14 cellular contexts compared by ENCODE assay signal in genomic region chr17:44795421-44795820, GRCh38. TPM values are rescaled to one million over a fixed set of nuclear protein-coding genes. Genes with fewer than 3 reads are reported as not detected.
DNase-seq lines count a peak whose midpoint lies in the region; ATAC-seq, FAIRE-seq and TF ChIP-seq lines count a peak whose summit lies in the region.
"Had no signal": no experiment of that assay in that cellular context is flagged by ENCODE, and none has a peak within 500 bp of the region (broad histone marks: within the 10 kb centered on the region; RNA-seq: fewer than 3 reads in every experiment).

No MANE protein-coding gene starts in this region.

- H3K9me3 ChIP-seq in H9 (ENCODE audit: control insufficient read depth, low read depth, low read length) = no peaks in the 10 kb centered on the region
- H3K9me3 ChIP-seq in kidney (ENCODE audit: control insufficient read depth in 1 of 2, low read length in 2 of 2) = no peaks in the 10 kb centered on the region
- no peaks in the 10 kb centered on the region for H3K9me3 ChIP-seq in smooth muscle cell (replicated peaks; ENCODE audit: low read depth)

- no peak overlapping the region for H2BK12ac ChIP-seq in H9 (ENCODE audit: insufficient read length, low read depth, low read length)

- H3K27ac ChIP-seq in H9 (ENCODE audit: insufficient read length, low read depth, low read length) = no peak overlapping the region
- H3K27ac ChIP-seq in kidney (ENCODE audit: low read depth in 2 of 2, low read length in 2 of 2) = no peak overlapping the region
- peak overlapping the region; percentile 97 for H3K27ac ChIP-seq in smooth muscle cell (ENCODE audit: low read depth)

- no peak overlapping the region for H2BK5ac ChIP-seq in H9 (ENCODE audit: insufficient read length, low read length)

- no peak overlapping the region for H2BK120ac ChIP-seq in H9 (ENCODE audit: low read depth, low read length, poor library complexity, severe bottlenecking)

- H3K23me2 ChIP-seq in H9 (ENCODE audit: insufficient read length, low read depth, low read length, poor library complexity, severe bottlenecking) = no peaks in the 10 kb centered on the region

- H3K9me3 Mint-ChIP-seq in H9 = no peaks in the 10 kb centered on the region

- H3K56ac ChIP-seq in H9 (ENCODE audit: insufficient read length, low read depth, low read length) = no peak overlapping the region

- no peak overlapping the region for H3K9ac ChIP-seq in H9 (ENCODE audit: extremely low read depth, insufficient read length, low read length)
- no peak overlapping the region for H3K9ac ChIP-seq in kidney (ENCODE audit: low read length in 2 of 2)
- peak overlapping the region; percentile 32 for H3K9ac ChIP-seq in smooth muscle cell (ENCODE audit: low read depth)

- H4K20me1 ChIP-seq in H9 (ENCODE audit: control insufficient read depth, insufficient read depth, insufficient read length) = no peaks in the 10 kb centered on the region
- no peaks in the 10 kb centered on the region for H4K20me1 ChIP-seq in smooth muscle cell (ENCODE audit: low read depth)

- H3K4me1 Mint-ChIP-seq in H9 = peaks cover 5 to 20% of the 10 kb centered on the region in 2 experiments

- no peak for FAIRE-seq in kidney (lab: Jason Lieb, UNC)
- FAIRE-seq: islet of Langerhans had no signal

- no peak overlapping the region for H3K23ac ChIP-seq in H9 (ENCODE audit: insufficient read length, low read depth, low read length)

- H3K4me3 ChIP-seq in astrocyte of the spinal cord (ENCODE audit: low read depth, low read length) (no peak overlapping the region), kidney (ENCODE audit: low read length in 2 of 2) (no peak overlapping the region), smooth muscle cell (no peak overlapping the region)

- H4K8ac ChIP-seq in H9 (replicated peaks; ENCODE audit: insufficient read length, low read depth, low read length) = no peak overlapping the region

- H3K27me3 ChIP-seq in H9 (ENCODE audit: insufficient read depth, low read length) = no peaks in the 10 kb centered on the region
- no peaks in the 10 kb centered on the region for H3K27me3 ChIP-seq in smooth muscle cell (ENCODE audit: low read depth)

- in situ Hi-C loops in astrocyte of the spinal cord (cut with HindIII; ENCODE audit: low sequenced_read_pairs) = no loop called here

- no peak overlapping the region for H3K4me3 Mint-ChIP-seq in H9
- H3K4me3 Mint-ChIP-seq: T-helper 17 cell had no signal

- H3K36me3 ChIP-seq in kidney (ENCODE audit: control insufficient read depth in 1 of 2, insufficient read depth in 2 of 2, low read length in 2 of 2) = no peaks in the 10 kb centered on the region
- peaks cover 2% of the 10 kb centered on the region for H3K36me3 ChIP-seq in smooth muscle cell (ENCODE audit: low read depth)

- WGBS in H9 (ENCODE audit: extremely low coverage, insufficient read length, low lambda C conversion rate) = no CpG with 5 or more reads among the region's 9 CpGs
- WGBS in smooth muscle cell (ENCODE audit: low lambda C conversion rate) = 57% methylated on average over 9 of the region's 9 CpGs

- H3K18ac ChIP-seq in H9 (ENCODE audit: insufficient read length, low read depth, low read length) = no peak overlapping the region

- H3K79me2 ChIP-seq in H9 (ENCODE audit: insufficient read depth, low read length) = no peaks in the 10 kb centered on the region
- no peaks in the 10 kb centered on the region for H3K79me2 ChIP-seq in smooth muscle cell (ENCODE audit: low read depth)

- no peak overlapping the region for H4K91ac ChIP-seq in H9 (ENCODE audit: insufficient read length, low read depth, low read length)

- no peak overlapping the region for H3K4me2 ChIP-seq in H9 (ENCODE audit: insufficient read depth, insufficient read length, low read length)
- H3K4me2 ChIP-seq in smooth muscle cell = peak overlapping the region; percentile 62

- H3K79me1 ChIP-seq in H9 (ENCODE audit: insufficient read depth, low read depth, low read length, poor library complexity, severe bottlenecking) = no peaks in the 10 kb centered on the region

- peak overlapping the region; percentile 31 to 95 (median 74); a peak in 6 of 7 replicates for H3K27ac Mint-ChIP-seq in H9
- H3K27ac Mint-ChIP-seq: T-helper 17 cell had no signal

- no peak overlapping the region for H2AK5ac ChIP-seq in H9 (ENCODE audit: insufficient read length, low read length)

- DNase-seq in H9 (no peak), astrocyte of the spinal cord (ENCODE audit: low read depth, low spot score) (peak; percentile 12), kidney (peak; percentile 18), smooth muscle cell (lab: John Stamatoyannopoulos, UW; ENCODE audit: unreplicated experiment) (no peak), NCI-H146 (lab: John Stamatoyannopoulos, UW) (no peak), NCI-H446 (lab: John Stamatoyannopoulos, UW) (no peak)
- DNase-seq: activated effector memory CD4-positive, alpha-beta T cell treated with anti-CD3 and anti-CD28 coated beads, Interleukin-2, amount 50 U/mL, for 16 hours; NCI-H2171; stimulated activated CD4-positive, alpha-beta T cell treated with anti-CD3 and anti-CD28 coated beads, Interleukin-15, amount 100 ng/mL, for 24 hours; stimulated activated CD8-positive, alpha-beta memory T cell treated with anti-CD3 and anti-CD28 coated beads, Interleukin-4, amount 100 ng/mL, for 48 hours; T-helper 17 cell had no signal

- no peak overlapping the region for H3K14ac ChIP-seq in H9 (ENCODE audit: insufficient read depth, low read length)

- no peak overlapping the region for H3K4ac ChIP-seq in H9 (ENCODE audit: low read depth, low read length)

- H3F3A ChIP-seq in smooth muscle cell (ENCODE audit: low read depth) = peaks cover 19% of the 10 kb centered on the region

- H3T11ph ChIP-seq in H9 (ENCODE audit: low read length) = no peak overlapping the region

- H4K5ac ChIP-seq in H9 (ENCODE audit: insufficient read length, low read depth, low read length) = no peak overlapping the region

- TF ChIP-seq CTCF in H9 (conservative IDR thresholded peaks at IDR 0.05) (no peak), astrocyte of the spinal cord (IDR thresholded peaks at IDR 0.05; ENCODE audit: low read depth, low read length) (no peak), kidney (IDR thresholded peaks at IDR 0.05; ENCODE audit: borderline replicate concordance, extremely low read depth, insufficient read depth) (no peak), smooth muscle cell (IDR thresholded peaks at IDR 0.05; ENCODE audit: borderline replicate concordance, insufficient read depth, poor library complexity, severe bottlenecking) (no peak)

- ATAC-seq in GM21576 (IDR thresholded peaks at IDR 0.05; ENCODE audit: unreplicated experiment) = no peak
- no peak for ATAC-seq in GM21423 (IDR thresholded peaks at IDR 0.05; ENCODE audit: unreplicated experiment)
- ATAC-seq: T-helper 17 cell had no signal

- H3K4me1 ChIP-seq in H9 (ENCODE audit: insufficient read depth, low read length) = no peaks in the 10 kb centered on the region; the same call in 1 of the 2 replicates
- no peaks in the 10 kb centered on the region for H3K4me1 ChIP-seq in kidney (ENCODE audit: control insufficient read depth in 1 of 2, insufficient read depth in 1 of 2, low read depth in 1 of 2, low read length in 2 of 2)
- peaks cover 6% of the 10 kb centered on the region for H3K4me1 ChIP-seq in smooth muscle cell (ENCODE audit: low read depth)

- no peaks in the 10 kb centered on the region for H3K27me3 Mint-ChIP-seq in H9 (ENCODE audit: low read depth)

- intact Hi-C loops in kidney (cut with DNase I) = no loop called here

- no peak overlapping the region for H2AFZ ChIP-seq in H9 (ENCODE audit: low read length)
- H2AFZ ChIP-seq in smooth muscle cell (ENCODE audit: low read depth) = no peak overlapping the region

- no peak overlapping the region for H2BK20ac ChIP-seq in H9 (ENCODE audit: low read depth, low read length, poor library complexity, severe bottlenecking)

- H3K36me3 Mint-ChIP-seq in H9 (ENCODE audit: insufficient read depth in 1 of 3, low read depth in 3 of 3) = peaks cover 0 to 23% (median 6%) of the 10 kb centered on the region in 3 experiments; a peak in 6 of 7 replicates

- H2BK15ac ChIP-seq in H9 (ENCODE audit: low read depth, low read length) = no peak overlapping the region

RNA-seq across cellular contexts. Expression of gene GJC1, which starts 34.7 kb away (rescaled TPM):
- total RNA-seq in H9 (2021) (114 and 119 TPM in 2 replicates), kidney (6.5 TPM), smooth muscle cell (9.2 and 16.1 TPM in 2 replicates)
- polyA plus RNA-seq in kidney (ENCODE audit: insufficient read depth, low read depth, low replicate concordance) (1.8 TPM), smooth muscle cell (6.3 and 8.0 TPM in 2 replicates)
- total RNA-seq: T-helper 17 cell had no signal

RNA-seq across cellular contexts. Expression of gene ADAM11, which starts 36.6 kb away (rescaled TPM):
- 2.7 and 4.6 TPM in 2 replicates for total RNA-seq in H9 (2021)
- total RNA-seq in kidney = 0.28 TPM
- 0.24 TPM for polyA plus RNA-seq in kidney (ENCODE audit: insufficient read depth, low read depth, low replicate concordance)
- 0.40 TPM in 1 of 2 replicates, not detected in the other for total RNA-seq in smooth muscle cell
- 0.27 and 0.48 TPM in 2 replicates for polyA plus RNA-seq in smooth muscle cell

RNA-seq across cellular contexts. Expression of gene HIGD1B, which starts 52.3 kb away (rescaled TPM):
- total RNA-seq in H9 (2021) = not detected in 2 replicates
- total RNA-seq in kidney = 2.2 TPM
- polyA plus RNA-seq in kidney (ENCODE audit: insufficient read depth, low read depth, low replicate concordance) = 3.2 TPM
- total RNA-seq in smooth muscle cell = not detected in 2 replicates
- 0.39 and 0.61 TPM in 2 replicates for polyA plus RNA-seq in smooth muscle cell
- total RNA-seq: T-helper 17 cell had no signal

Comparison
In these comparisons a context has a peak if more than half of its experiments do, and no peak if none do; other contexts are left out.
1. DNase-seq: peak in astrocyte of the spinal cord (single experiment) and kidney (single experiment); none in H9 (single experiment), smooth muscle cell (single experiment), NCI-H146 (single experiment) and NCI-H446 (0 of 2).